In the genomic region with DNA sequence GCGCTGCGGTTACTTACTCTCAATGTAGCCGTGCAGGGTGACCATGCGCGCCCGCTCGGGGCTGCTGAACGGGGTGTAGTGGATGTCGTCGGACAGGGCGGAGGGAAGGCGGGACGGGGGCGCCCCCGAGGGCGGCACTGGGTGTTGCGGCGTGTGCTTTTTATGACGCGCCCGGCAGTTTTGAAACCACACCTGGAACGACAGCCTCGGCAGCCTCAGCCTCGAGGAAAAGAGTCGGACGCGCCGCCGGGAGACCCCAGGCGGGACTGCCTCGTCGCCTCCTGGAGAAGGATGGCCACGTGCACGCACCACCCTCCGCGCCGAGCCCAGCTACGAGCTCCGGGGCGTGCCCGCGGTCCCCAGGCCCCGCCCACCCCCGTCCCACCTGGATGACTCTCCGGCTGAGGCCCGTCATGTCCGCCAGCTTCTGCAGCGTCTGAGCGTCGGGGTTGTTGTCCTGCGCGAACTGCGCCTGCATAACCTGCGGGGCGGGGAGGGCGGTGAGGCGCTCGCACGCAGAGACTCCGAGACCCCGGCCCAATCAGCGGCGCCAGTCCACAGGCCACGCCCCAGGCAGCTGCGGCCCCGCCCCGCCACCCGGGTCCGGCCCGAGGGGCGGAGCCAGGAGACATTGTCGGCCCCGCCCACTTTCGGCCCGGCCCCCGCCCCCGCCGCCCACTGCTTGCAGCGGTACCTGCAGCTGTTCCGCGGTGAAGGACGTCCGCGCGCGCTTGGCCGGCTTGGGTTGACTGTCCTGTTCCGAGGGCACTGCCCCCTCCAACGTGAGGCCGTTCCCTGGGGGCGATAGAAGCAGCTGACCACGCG, we compare ENCODE assay signal across 8 cellular contexts. TPM values are rescaled to one million over a fixed set of nuclear protein-coding genes. Genes with fewer than 3 reads are reported as not detected.
DNase-seq lines count a peak whose midpoint lies in the region; ATAC-seq, FAIRE-seq and TF ChIP-seq lines count a peak whose summit lies in the region.

No MANE protein-coding gene starts in this region.

- H3K4me1 Mint-ChIP-seq in effector memory CD8-positive, alpha-beta T cell (ENCODE audit: low read depth in 2 of 2): peaks cover 3 to 17% of the 10 kb centered on the region in 2 donors
- H3K4me1 Mint-ChIP-seq in natural killer cell: peaks cover 9 to 23% of the 10 kb centered on the region in 2 donors

- TF ChIP-seq EP300 in suprapubic skin (IDR thresholded peaks at IDR 0.05): no peak

- peaks cover 69 to 95% of the 10 kb centered on the region in 2 donors for H3K27me3 Mint-ChIP-seq in effector memory CD8-positive, alpha-beta T cell
- H3K27me3 Mint-ChIP-seq in natural killer cell (ENCODE audit: low read depth in 2 of 2): peaks cover 54 to 55% of the 10 kb centered on the region in 2 donors

- peak overlapping the region; percentile 51 for H3K4me3 ChIP-seq in suprapubic skin

- H3K9me3 Mint-ChIP-seq in effector memory CD8-positive, alpha-beta T cell: no peaks in the 10 kb centered on the region
- no peaks in the 10 kb centered on the region for H3K9me3 Mint-ChIP-seq in natural killer cell

- DNase-seq in CD1c-positive myeloid dendritic cell (ENCODE audit: extremely low spot score): peak; percentile 17
- DNase-seq in H4 (ENCODE audit: low spot score): peak; percentile 53
- peak; percentile 52 for DNase-seq in NCI-H2029 treated with DMSO at 0.1 percent for 48 hours (lab: John Stamatoyannopoulos, UW)
- peak; percentile 7 to 40 for DNase-seq in activated CD4-positive, alpha-beta T cell treated with anti-CD3 and anti-CD28 coated beads for 24 hours (ENCODE audit: low read depth in 2 of 2)
- peak in 2 of 3 experiments; percentile 17 to 29 for DNase-seq in effector memory CD8-positive, alpha-beta T cell
- peak; percentile 26 for DNase-seq in natural killer cell
- DNase-seq in suprapubic skin (ENCODE audit: low spot score in 2 of 2): no peak
- DNase-seq in urothelium cell line (ENCODE audit: low spot score): no peak

- TF ChIP-seq POLR2A in suprapubic skin (IDR thresholded peaks at IDR 0.05): no peak

- no peak overlapping the region for H3K27ac Mint-ChIP-seq in effector memory CD8-positive, alpha-beta T cell
- H3K27ac Mint-ChIP-seq in natural killer cell: peak overlapping the region in 1 of 2 donors; percentile 67

- H3K27me3 ChIP-seq in suprapubic skin: peaks cover 90% of the 10 kb centered on the region

- no peaks in the 10 kb centered on the region for H3K9me3 ChIP-seq in suprapubic skin

- intact Hi-C loops in natural killer cell (cut with micrococcal nuclease): no loop called here

- no peak for TF ChIP-seq CTCF in natural killer cell (IDR thresholded peaks at IDR 0.05)
- no peak for TF ChIP-seq CTCF in suprapubic skin (IDR thresholded peaks at IDR 0.05)

- FAIRE-seq in urothelium cell line (lab: Jason Lieb, UNC): no peak

- H3K36me3 Mint-ChIP-seq in effector memory CD8-positive, alpha-beta T cell (ENCODE audit: insufficient read depth): no peaks in the 10 kb centered on the region
- H3K36me3 Mint-ChIP-seq in natural killer cell: no peaks in the 10 kb centered on the region

- H3K4me3 Mint-ChIP-seq in effector memory CD8-positive, alpha-beta T cell: peak overlapping the region; percentile 68 to 69
- peak overlapping the region; percentile 69 for H3K4me3 Mint-ChIP-seq in natural killer cell

- no peak overlapping the region for H3K27ac ChIP-seq in suprapubic skin

- no peaks in the 10 kb centered on the region for H3K36me3 ChIP-seq in suprapubic skin

- ATAC-seq in effector memory CD8-positive, alpha-beta T cell (replicated peaks): peak; percentile 69
- ATAC-seq in natural killer cell: peak; percentile 53 to 79 (median 77)

- WGBS in suprapubic skin: 43% methylated on average over 4 of the region's 93 CpGs

- peaks cover 24% of the 10 kb centered on the region for H3K4me1 ChIP-seq in suprapubic skin

RNA-seq across cellular contexts. Expression of a gene that starts 15.0 kb away (rescaled TPM):
- total RNA-seq in H4 (2014; rRNA removed; shearing (Covaris generic)): 0.90 and 1.4 TPM in 2 replicates
- total RNA-seq in natural killer cell (not detected), suprapubic skin (1 to 10 TPM; 1.4 to 7.3 (median 3.4) TPM)

RNA-seq across cellular contexts. Expression of a gene that starts 50.8 kb away (rescaled TPM):
- 9.1 and 15.7 TPM in 2 replicates for total RNA-seq in H4 (2014; rRNA removed; shearing (Covaris generic))
- total RNA-seq in natural killer cell (10 to 100 TPM; 24.9 to 30.9 (median 29.7) TPM), suprapubic skin (10 to 100 TPM; 10.2 to 15.8 (median 11.9) TPM)

RNA-seq across cellular contexts. Expression of a gene that starts 50.9 kb away (rescaled TPM):
- total RNA-seq in H4 (2014; rRNA removed; shearing (Covaris generic)): 74.0 and 77.7 TPM in 2 replicates
- total RNA-seq in natural killer cell (10 to 100 TPM; 17.7 to 29.9 (median 21.3) TPM), suprapubic skin (10 to 100 TPM; 41.3 to 75.2 (median 44.2) TPM)

RNA-seq across cellular contexts. Expression of a gene that starts 54.1 kb away (rescaled TPM):
- total RNA-seq in H4 (2014; rRNA removed; shearing (Covaris generic)): not detected in 2 replicates
- not detected for total RNA-seq in natural killer cell
- not detected for total RNA-seq in suprapubic skin

RNA-seq across cellular contexts. Expression of a gene that starts 54.2 kb away (rescaled TPM):
- total RNA-seq in H4 (2014; rRNA removed; shearing (Covaris generic)): 69.3 and 88.0 TPM in 2 replicates
- total RNA-seq in natural killer cell (10 to 100 TPM in 2 of 3 donors, 1 to 10 TPM in 1; 6.6 to 15.9 (median 10.8) TPM), suprapubic skin (10 to 100 TPM; 16.3 to 34.4 (median 30.2) TPM)

Comparison
In these comparisons a context has a peak if more than half of its experiments do, and no peak if none do; other contexts are left out.
1. DNase-seq: peak in CD1c-positive myeloid dendritic cell (single experiment), H4 (single experiment), NCI-H2029 treated with DMSO at 0.1 percent for 48 hours (single experiment), activated CD4-positive, alpha-beta T cell treated with anti-CD3 and anti-CD28 coated beads for 24 hours (2 of 2), effector memory CD8-positive, alpha-beta T cell (2 of 3) and natural killer cell (single experiment); none in suprapubic skin (0 of 2) and urothelium cell line (single experiment).